ENCODE assay signal across 1 cellular context in the genomic region with DNA sequence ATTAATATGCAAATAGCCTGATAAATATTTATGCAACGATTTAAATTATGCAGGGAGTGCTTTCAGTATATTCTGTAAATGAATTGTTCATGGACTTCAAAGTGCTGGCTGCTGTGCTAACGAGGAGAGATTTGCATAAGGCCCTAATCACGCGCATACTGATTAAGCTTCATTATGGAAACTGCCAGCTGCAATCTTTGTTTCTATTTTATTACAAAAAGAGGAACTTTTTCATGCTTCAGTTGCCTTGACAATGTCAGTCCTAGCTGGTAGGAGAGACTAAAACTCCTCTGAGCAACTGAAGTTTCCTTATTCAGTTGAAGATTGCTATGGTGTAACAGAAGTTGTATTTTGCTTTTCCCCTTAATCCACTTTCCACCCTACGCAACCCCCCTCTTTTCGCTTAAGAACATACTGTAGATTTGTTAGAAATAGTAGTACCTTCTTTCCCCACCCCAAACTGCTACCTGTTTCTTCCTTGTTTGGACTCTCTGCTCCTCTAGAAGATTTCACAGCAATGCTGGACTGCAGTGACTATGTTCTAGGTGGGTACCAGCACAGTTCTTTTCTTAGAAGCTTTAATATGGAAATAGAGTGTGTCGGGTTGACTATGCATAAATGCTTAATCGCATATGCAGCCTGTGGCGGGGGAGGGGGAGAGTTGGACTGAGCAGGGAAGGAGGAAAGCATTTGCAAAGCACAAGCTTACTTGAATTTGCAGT.
TF ChIP-seq lines count a peak whose summit lies in the region.

No MANE protein-coding gene starts in this region.

TF ChIP-seq in GM23338, 12 proteins besides CTCF, POLR2A, EP300 and RAD21 (continued from another document):
- TF ChIP-seq ZNF462 (CRISPR knock-in tag; IDR thresholded peaks at IDR 0.05) = no peak
- no peak for TF ChIP-seq REST (IDR thresholded peaks at IDR 0.05; ENCODE audit: unreplicated experiment)
- no peak for TF ChIP-seq POLR2AphosphoS5 (IDR thresholded peaks at IDR 0.05; ENCODE audit: low read depth)
- no peak for TF ChIP-seq CREB1 (CRISPR knock-in tag; IDR thresholded peaks at IDR 0.05; ENCODE audit: low read depth)
